ENCODE assay signal across 9 cellular contexts in the genomic region with DNA sequence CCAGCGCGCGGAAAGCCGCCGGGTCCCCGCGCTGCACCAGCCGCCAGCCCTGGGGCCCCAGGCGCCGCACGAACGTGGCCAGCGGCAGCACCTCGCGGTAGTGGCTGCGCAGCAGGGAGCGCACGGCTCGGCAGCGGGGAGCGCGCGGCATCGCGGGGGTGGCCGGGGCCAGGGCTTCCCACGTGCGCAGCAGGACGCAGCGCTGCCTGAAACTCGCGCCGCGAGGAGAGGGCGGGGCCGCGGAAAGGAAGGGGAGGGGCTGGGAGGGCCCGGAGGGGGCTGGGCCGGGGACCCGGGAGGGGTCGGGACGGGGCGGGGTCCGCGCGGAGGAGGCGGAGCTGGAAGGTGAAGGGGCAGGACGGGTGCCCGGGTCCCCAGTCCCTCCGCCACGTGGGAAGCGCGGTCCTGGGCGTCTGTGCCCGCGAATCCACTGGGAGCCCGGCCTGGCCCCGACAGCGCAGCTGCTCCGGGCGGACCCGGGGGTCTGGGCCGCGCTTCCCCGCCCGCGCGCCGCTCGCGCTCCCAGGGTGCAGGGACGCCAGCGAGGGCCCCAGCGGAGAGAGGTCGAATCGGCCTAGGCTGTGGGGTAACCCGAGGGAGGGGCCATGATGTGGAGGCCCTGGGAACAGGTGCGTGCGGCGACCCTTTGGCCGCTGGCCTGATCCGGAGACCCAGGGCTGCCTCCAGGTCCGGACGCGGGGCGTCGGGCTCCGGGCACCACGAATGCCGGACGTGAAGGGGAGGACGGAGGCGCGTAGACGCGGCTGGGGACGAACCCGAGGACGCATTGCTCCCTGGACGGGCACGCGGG. TPM values are rescaled to one million over a fixed set of nuclear protein-coding genes. Genes with fewer than 3 reads are reported as not detected.
DNase-seq lines count a peak whose midpoint lies in the region; ATAC-seq and TF ChIP-seq lines count a peak whose summit lies in the region.
"Had no signal": no experiment of that assay in that cellular context is flagged by ENCODE, and none has a peak within 500 bp of the region (broad histone marks: within the 10 kb centered on the region; RNA-seq: fewer than 3 reads in every experiment).

Gene TERT (minus strand): TSS at position 230 of the 811 bp plus-strand sequence. CDS start 79 bp downstream, at position 151.

- H4K20me1 ChIP-seq in HCT116 (ENCODE audit: insufficient read depth): no peaks in the 10 kb centered on the region
- H4K20me1 ChIP-seq in osteoblast (ENCODE audit: insufficient read depth, low read length): no peaks in the 10 kb centered on the region

- no peak for TF ChIP-seq RAD21 in HCT116 (IDR thresholded peaks at IDR 0.05; ENCODE audit: low read depth)

- no peaks in the 10 kb centered on the region for H3K9me2 ChIP-seq in HCT116 (ENCODE audit: insufficient read depth)

- H3K4me1 Mint-ChIP-seq in T-cell: peaks cover 6 to 11% (median 6%) of the 10 kb centered on the region in 3 donors
- H3K4me1 Mint-ChIP-seq in activated naive CD4-positive, alpha-beta T cell treated with anti-CD3 and anti-CD28 coated beads, Interleukin-2, amount 50 U/mL, for 24 hours: peaks cover 12% of the 10 kb centered on the region

- BruUV-seq in HCT116 (replicated peaks; lab: Mats Ljungman, UMichigan): no TSS peak

- H3K4me3 ChIP-seq in HCT116 (replicated peaks in 1 of 2; ENCODE audit: low read depth in 1 of 2, low read length in 2 of 2): peak within 1 kb of the TSS; percentile 22 to 50
- H3K4me3 ChIP-seq in osteoblast (ENCODE audit: insufficient read depth, low read length): no peak within 1 kb of the TSS
- H3K4me3 ChIP-seq: ovary had no signal

- intact Hi-C loops in HCT116 (cut with micrococcal nuclease): no loop called here

- H3K4me3 Mint-ChIP-seq in T-cell: peak within 1 kb of the TSS; percentile 34 to 56 (median 51)
- peak within 1 kb of the TSS; percentile 55 for H3K4me3 Mint-ChIP-seq in activated naive CD4-positive, alpha-beta T cell treated with anti-CD3 and anti-CD28 coated beads, Interleukin-2, amount 50 U/mL, for 24 hours

- no peaks in the 10 kb centered on the region for H3K9me3 ChIP-seq in HCT116 (ENCODE audit: control insufficient read depth in 1 of 2, insufficient read depth in 1 of 2, low read depth in 1 of 2, low read length in 2 of 2)
- no peaks in the 10 kb centered on the region for H3K9me3 ChIP-seq in osteoblast (ENCODE audit: low read depth, low read length)
- H3K9me3 ChIP-seq: ovary had no signal

- TF ChIP-seq CTCF in HCT116 (IDR thresholded peaks at IDR 0.05 in 2 of 3, conservative IDR thresholded peaks at IDR 0.05 in 1 of 3; ENCODE audit: borderline replicate concordance in 1 of 3, insufficient read depth in 1 of 3, low read depth in 2 of 3, low read length in 2 of 3) (no peak), osteoblast (IDR thresholded peaks at IDR 0.05; ENCODE audit: extremely low read depth, low read depth, low read length) (no peak)

- H3K36me3 ChIP-seq in HCT116 (ENCODE audit: control insufficient read depth in 1 of 2, insufficient read depth in 2 of 2, low read length in 2 of 2) (no peaks in the 10 kb centered on the region), osteoblast (ENCODE audit: insufficient read depth, low read length) (no peaks in the 10 kb centered on the region)
- H3K36me3 ChIP-seq: ovary had no signal

- peak; percentile 57 for TF ChIP-seq POLR2A in HCT116 (IDR thresholded peaks at IDR 0.05; ENCODE audit: borderline replicate concordance, extremely low read depth, insufficient read depth, insufficient read length)

- H3K27me3 Mint-ChIP-seq in T-cell: no peaks in the 10 kb centered on the region
- no peaks in the 10 kb centered on the region for H3K27me3 Mint-ChIP-seq in activated naive CD4-positive, alpha-beta T cell treated with anti-CD3 and anti-CD28 coated beads, Interleukin-2, amount 50 U/mL, for 24 hours

- H3K9ac ChIP-seq in HCT116 (ENCODE audit: low read length): peak within 1 kb of the TSS; percentile 57

- ATAC-seq in HCT116: peak; percentile 84
- ATAC-seq in T-cell (replicated peaks in 1 of 4): peak; percentile 89 to 90 (median 89)
- no peak for ATAC-seq in HG03039 (IDR thresholded peaks at IDR 0.05; ENCODE audit: unreplicated experiment)

- no peaks in the 10 kb centered on the region for H3K9me3 Mint-ChIP-seq in T-cell
- no peaks in the 10 kb centered on the region for H3K9me3 Mint-ChIP-seq in activated naive CD4-positive, alpha-beta T cell treated with anti-CD3 and anti-CD28 coated beads, Interleukin-2, amount 50 U/mL, for 24 hours

- H3K27ac Mint-ChIP-seq in T-cell: no peak within 1 kb of the TSS
- H3K27ac Mint-ChIP-seq in activated naive CD4-positive, alpha-beta T cell treated with anti-CD3 and anti-CD28 coated beads, Interleukin-2, amount 50 U/mL, for 24 hours: no peak within 1 kb of the TSS

- no peak within 1 kb of the TSS for H2AFZ ChIP-seq in HCT116 (ENCODE audit: low read depth, low read length, poor library complexity, severe bottlenecking)
- no peak within 1 kb of the TSS for H2AFZ ChIP-seq in osteoblast (ENCODE audit: low read length)

- H3K4me2 ChIP-seq in HCT116 (ENCODE audit: low read length) (peak within 1 kb of the TSS; percentile 74), osteoblast (ENCODE audit: insufficient read depth, low read length) (no peak within 1 kb of the TSS)

- RAD21 ChIA-PET in HCT116 (lab: Charles Lee; ENCODE audit: low non-redundant PET in 1 of 2, low total read pairs in 2 of 2, uncharacterized antibody in 2 of 2, unreplicated experiment in 2 of 2): no interaction called here

- H3K27me3 ChIP-seq in HCT116 (ENCODE audit: insufficient read depth, low read length) (no peaks in the 10 kb centered on the region), osteoblast (ENCODE audit: insufficient read depth, low read length) (peaks cover 23% of the 10 kb centered on the region)
- H3K27me3 ChIP-seq: ovary had no signal

- POLR2A ChIA-PET in HCT116 (lab: Charles Lee): no interaction called here
- POLR2A ChIA-PET in T-cell (lab: Charles Lee): no interaction called here

- H3K36me3 Mint-ChIP-seq in T-cell: no peaks in the 10 kb centered on the region
- no peaks in the 10 kb centered on the region for H3K36me3 Mint-ChIP-seq in activated naive CD4-positive, alpha-beta T cell treated with anti-CD3 and anti-CD28 coated beads, Interleukin-2, amount 50 U/mL, for 24 hours

- peaks cover 0 to 9% of the 10 kb centered on the region in 2 experiments; a peak in 1 of 4 replicates for H3K4me1 ChIP-seq in HCT116 (ENCODE audit: control insufficient read depth in 1 of 2, insufficient read depth in 2 of 2, low read length in 2 of 2)
- H3K4me1 ChIP-seq in osteoblast (ENCODE audit: insufficient read depth, low read length): no peaks in the 10 kb centered on the region

- CTCF ChIA-PET in HCT116 (lab: Charles Lee) (no interaction called here), T-cell (lab: Charles Lee) (no interaction called here)

- H3K79me2 ChIP-seq in HCT116 (ENCODE audit: insufficient read depth, low read length): no peaks in the 10 kb centered on the region
- H3K79me2 ChIP-seq in osteoblast (ENCODE audit: insufficient read depth, low read length): no peaks in the 10 kb centered on the region

- DNase-seq in HCT116 (ENCODE audit: low read depth, low spot score): no peak
- DNase-seq in T-cell: peak; percentile 26 to 77 (median 60)
- DNase-seq in osteoblast (ENCODE audit: insufficient read length, low spot score, missing footprints): peak; percentile 55
- no peak for DNase-seq in hippocampal formation (lab: John Stamatoyannopoulos, UW)
- DNase-seq in mucosa of gallbladder (ENCODE audit: low spot score): no peak
- no peak for DNase-seq in dermis blood vessel endothelial cell

- H3K27ac ChIP-seq in HCT116 (ENCODE audit: low read depth, low read length) (no peak within 1 kb of the TSS; the same call in 1 of the 2 replicates), osteoblast (ENCODE audit: low read depth, low read length) (no peak within 1 kb of the TSS)
- H3K27ac ChIP-seq: ovary had no signal

TF ChIP-seq in HCT116, 20 proteins besides CTCF, POLR2A, EP300 and RAD21:
- TF ChIP-seq ZFX (IDR thresholded peaks at IDR 0.05) (peak; percentile 20; the same call in 1 of the 2 replicates), MAX (IDR thresholded peaks at IDR 0.05) (peak; percentile 74), ZNF274 (IDR thresholded peaks at IDR 0.05; ENCODE audit: low read depth, low read length) (no peak), SRF (IDR thresholded peaks at IDR 0.05; ENCODE audit: low read depth) (no peak)

RNA-seq across cellular contexts. Expression of gene TERT, which starts in this region (rescaled TPM):
- total RNA-seq in HCT116 (2021; ENCODE audit: unreplicated experiment) (6.9 TPM), T-cell (under 1 TPM; 0.09 to 0.70 (median 0.28) TPM), osteoblast (not detected in 2 replicates), mucosa of gallbladder (not detected), dermis blood vessel endothelial cell (0.09 and 0.17 TPM in 2 replicates)
- polyA plus RNA-seq in HCT116 (2012): 2.4 and 3.1 TPM in 2 replicates
- polyA plus RNA-seq: ovary had no signal

Comparison
In these comparisons a context has a peak if more than half of its experiments do, and no peak if none do; other contexts are left out.
1. Peak in DNase-seq and ATAC-seq in T-cell; RNA of the gene not detected or under 1 TPM.
2. Peak in DNase-seq in osteoblast; RNA of the gene not detected or under 1 TPM.